Comparison of ENCODE assay signal across 1 cellular context in the genomic region with DNA sequence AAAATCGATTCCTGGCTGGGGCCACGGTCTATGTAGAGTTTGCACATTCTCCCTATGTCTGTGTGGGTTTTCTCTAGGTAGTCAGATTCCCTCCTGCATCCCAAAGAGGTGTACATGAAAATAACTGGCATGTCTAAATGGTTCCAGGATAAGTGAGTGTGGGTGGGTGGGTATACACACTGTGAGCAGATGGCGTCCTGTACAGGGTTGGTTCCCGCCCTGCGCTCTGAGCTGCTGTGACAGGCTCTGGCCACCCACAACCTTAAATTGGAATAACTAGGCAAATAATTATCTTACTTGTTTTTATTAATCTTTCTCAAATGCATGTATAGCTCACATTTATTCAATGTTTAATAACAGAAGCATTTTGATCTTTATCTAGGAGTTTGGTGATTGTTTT.
TF ChIP-seq lines count a peak whose summit lies in the region.

No MANE protein-coding gene starts in this region.

TF ChIP-seq in SK-N-SH, 30 proteins besides CTCF, POLR2A, EP300 and RAD21 (continued from another document):
- TF ChIP-seq REST (IDR thresholded peaks at IDR 0.05; ENCODE audit: low read depth, low read length) = no peak
- no peak for TF ChIP-seq CHD2 (IDR thresholded peaks at IDR 0.05; ENCODE audit: low read length, partially characterized antibody)
- no peak for TF ChIP-seq TEAD4 (IDR thresholded peaks at IDR 0.05; ENCODE audit: borderline replicate concordance, insufficient read depth)
- no peak for TF ChIP-seq POLR2AphosphoS5 (IDR thresholded peaks at IDR 0.05; ENCODE audit: low read depth, low read length)
- TF ChIP-seq FOSL2 (IDR thresholded peaks at IDR 0.05; ENCODE audit: borderline replicate concordance, low read depth) = no peak
- no peak for TF ChIP-seq TAF1 (IDR thresholded peaks at IDR 0.05; ENCODE audit: borderline replicate concordance, low read depth, low read length)
- no peak for TF ChIP-seq FOXJ3 (CRISPR knock-in tag; IDR thresholded peaks at IDR 0.05)
- no peak for TF ChIP-seq NFIC (IDR thresholded peaks at IDR 0.05; ENCODE audit: borderline replicate concordance)
